ENCODE assay signal across 9 cellular contexts in the genomic region with DNA sequence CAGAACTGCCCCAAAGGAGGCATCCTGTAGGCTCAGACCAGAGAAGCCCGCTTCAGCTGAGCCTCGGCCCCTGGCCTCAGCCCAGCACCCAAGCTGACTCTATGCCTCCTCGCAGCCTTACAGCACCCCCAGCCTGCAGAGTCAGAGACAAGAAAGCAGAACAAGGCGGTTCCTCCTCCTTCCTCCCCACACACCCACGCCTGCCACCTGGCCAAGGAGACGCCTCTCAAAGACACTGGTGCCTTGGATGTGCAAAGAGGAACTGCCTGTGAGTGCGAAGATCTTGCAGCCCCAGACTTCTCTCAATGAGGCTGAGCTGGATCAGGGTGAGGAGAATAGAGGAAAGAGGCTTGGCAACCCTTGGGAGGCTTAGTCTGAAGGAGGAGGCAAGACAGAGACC.
DNase-seq lines count a peak whose midpoint lies in the region; ATAC-seq lines count a peak whose summit lies in the region.
"Had no signal": no experiment of that assay in that cellular context is flagged by ENCODE, and none has a peak within 500 bp of the region (broad histone marks: within the 10 kb centered on the region; RNA-seq: fewer than 3 reads in every experiment).

No MANE protein-coding gene starts in this region.

- peak; percentile 23 to 43 for ATAC-seq in activated T-cell treated with anti-CD3 and anti-CD28 coated beads, Interleukin-2, amount 50 U/mL, for 4 hours
- ATAC-seq in HG03280 (IDR thresholded peaks at IDR 0.05; ENCODE audit: unreplicated experiment) (peak; percentile 89), GM18519 (IDR thresholded peaks at IDR 0.05; ENCODE audit: low FRiP score, unreplicated experiment) (no peak)

- H3K9me3 Mint-ChIP-seq in activated T-cell treated with anti-CD3 and anti-CD28 coated beads, Interleukin-2, amount 50 U/mL, for 4 hours = no peaks in the 10 kb centered on the region

- DNase-seq in activated T-cell treated with anti-CD3 and anti-CD28 coated beads, Interleukin-2, amount 50 U/mL, for 4 hours = no peak
- DNase-seq in activated T-cell treated with anti-CD3 and anti-CD28 coated beads, Interleukin-2, amount 50 U/mL, for 48 hours = no peak
- DNase-seq in caudate nucleus (lab: John Stamatoyannopoulos, UW) (peak in 42 of 61 donors; percentile 23 to 89 (median 55)), superior temporal gyrus (ENCODE audit: extremely low spot score) (peak; percentile 57), SHP77 (lab: John Stamatoyannopoulos, UW) (no peak), NCI-H1436 treated with DMSO at 0.1 percent for 48 hours (lab: John Stamatoyannopoulos, UW) (no peak)

- H3K27me3 Mint-ChIP-seq in activated T-cell treated with anti-CD3 and anti-CD28 coated beads, Interleukin-2, amount 50 U/mL, for 4 hours (ENCODE audit: low read depth) = peaks cover 30% of the 10 kb centered on the region

- H3K4me3 Mint-ChIP-seq in activated T-cell treated with anti-CD3 and anti-CD28 coated beads, Interleukin-2, amount 50 U/mL, for 4 hours = no peak overlapping the region

- no peaks in the 10 kb centered on the region for H3K36me3 Mint-ChIP-seq in activated T-cell treated with anti-CD3 and anti-CD28 coated beads, Interleukin-2, amount 50 U/mL, for 4 hours (ENCODE audit: insufficient read depth)

- H3K27ac ChIP-seq in caudate nucleus (ENCODE audit: low read depth, low read length) = peak overlapping the region; percentile 42
- H3K27ac ChIP-seq: epithelial cell of prostate had no signal

- peaks cover 10% of the 10 kb centered on the region for H3K4me1 Mint-ChIP-seq in activated T-cell treated with anti-CD3 and anti-CD28 coated beads, Interleukin-2, amount 50 U/mL, for 4 hours (ENCODE audit: low read depth)

Comparison
In these comparisons a context has a peak if more than half of its experiments do, and no peak if none do; other contexts are left out.
1. DNase-seq: peak in caudate nucleus (42 of 61) and superior temporal gyrus (single experiment); none in activated T-cell treated with anti-CD3 and anti-CD28 coated beads, Interleukin-2, amount 50 U/mL, for 4 hours (single experiment), activated T-cell treated with anti-CD3 and anti-CD28 coated beads, Interleukin-2, amount 50 U/mL, for 48 hours (0 of 2), SHP77 (0 of 2) and NCI-H1436 treated with DMSO at 0.1 percent for 48 hours (single experiment).